In genomic region chr6:135221505-135221904, GRCh38 we compare ENCODE assay signal across 35 cellular contexts. TPM values are rescaled to one million over a fixed set of nuclear protein-coding genes. Genes with fewer than 3 reads are reported as not detected.
"Had no signal": no experiment of that assay in that cellular context is flagged by ENCODE, and none has a peak within 500 bp of the region (broad histone marks: within the 10 kb centered on the region; RNA-seq: fewer than 3 reads in every experiment).

No MANE protein-coding gene starts in this region.

- H3K27me3 ChIP-seq: MG63 had no signal

- H3K4me3 ChIP-seq: MG63 had no signal

- DNase-seq: Karpas-422, Kasumi-1, MG63, MM.1S, MV-4-11, NCI-H1048, NCI-H1092, NCI-H1092 treated with DMSO at 0.1 percent for 48 hours, NCI-H1105, NCI-H1105 treated with DMSO at 0.1 percent for 48 hours, NCI-H1417, NCI-H1417 treated with DMSO at 0.1 percent for 48 hours, NCI-H1436, NCI-H1436 treated with DMSO at 0.1 percent for 48 hours, NCI-H146, NCI-H1694, NCI-H1694 treated with DMSO at 0.1 percent for 48 hours, NCI-H187, NCI-H187 treated with DMSO at 0.1 percent for 48 hours, NCI-H1930, NCI-H2029, NCI-H2029 treated with DMSO at 0.1 percent for 48 hours, NCI-H2081, NCI-H2081 treated with DMSO at 0.1 percent for 48 hours, NCI-H2107, NCI-H2171, NCI-H2171 treated with DMSO at 0.1 percent for 48 hours, NCI-H2227 treated with DMSO at 0.1 percent for 48 hours, NCI-H226, NCI-H345, NCI-H446, NCI-H446 treated with DMSO at 0.1 percent for 48 hours, NCI-H510A, NCI-H510A treated with DMSO at 0.1 percent for 48 hours had no signal

- H3K9me3 ChIP-seq: MG63 had no signal

- H3K36me3 ChIP-seq: MG63 had no signal

RNA-seq across cellular contexts. Expression of gene MYB, which starts 40.4 kb away (rescaled TPM):
- total RNA-seq: MCF 10A had no signal
